In genomic region chr19:49114630-49115363, GRCh38 we compare ENCODE assay signal across 9 cellular contexts. TPM values are rescaled to one million over a fixed set of nuclear protein-coding genes. Genes with fewer than 3 reads are reported as not detected.
A peak's percentile ranks its signal among the peaks of the same experiment; 100 is the strongest.
DNase-seq lines count a peak whose midpoint lies in the region; ATAC-seq, FAIRE-seq and TF ChIP-seq lines count a peak whose summit lies in the region.
"Had no signal": no experiment of that assay in that cellular context is flagged by ENCODE, and none has a peak within 500 bp of the region (broad histone marks: within the 10 kb centered on the region; RNA-seq: fewer than 3 reads in every experiment).

No MANE protein-coding gene starts in this region.

- peaks cover 0 to 4% (median 2%) of the 10 kb centered on the region in 4 experiments; a peak in 4 of 7 replicates for H3K4me1 ChIP-seq in H1 (replicated peaks in 1 of 4; ENCODE audit: control insufficient read depth in 3 of 4, insufficient read depth in 4 of 4, low read length in 3 of 4)

- no peak overlapping the region for H2BK120ac ChIP-seq in H1 (replicated peaks; ENCODE audit: low read depth, low read length)

- no peak overlapping the region for H2BK20ac ChIP-seq in H1 (ENCODE audit: low read length)

- H3K27me3 Mint-ChIP-seq in activated CD4-positive, alpha-beta memory T cell treated with anti-CD3 and anti-CD28 coated beads for 36 hours = no peaks in the 10 kb centered on the region
- no peaks in the 10 kb centered on the region for H3K27me3 Mint-ChIP-seq in stimulated activated memory B cell treated with anti-CD40 and anti-IgM and Interleukin-4, amounts not matched to agents 10 μg/mL and 1 μg/mL and 100 μg/mL, for 72 hours

- FAIRE-seq in H1 (lab: Jason Lieb, UNC) = no peak

- in situ Hi-C loops in Caki2 (cut with HindIII; ENCODE audit: low pct_unique_long_range_greater_than_20kb, low sequenced_read_pairs) = no loop called here

- H3K36me3 Mint-ChIP-seq in activated CD4-positive, alpha-beta memory T cell treated with anti-CD3 and anti-CD28 coated beads for 36 hours = no peaks in the 10 kb centered on the region
- no peaks in the 10 kb centered on the region for H3K36me3 Mint-ChIP-seq in stimulated activated memory B cell treated with anti-CD40 and anti-IgM and Interleukin-4, amounts not matched to agents 10 μg/mL and 1 μg/mL and 100 μg/mL, for 72 hours

- CTCF ChIA-PET in activated CD4-positive, alpha-beta memory T cell treated with anti-CD3 and anti-CD28 coated beads for 36 hours (lab: Charles Lee) = interaction anchor here (0.8 to 5.6 kb wide), 17 partner anchors 9 to 151 kb away, joined by 3 to 65 read pairs (median 5); partner anchors contain the start of genes CGB7, GYS1 and RUVBL2
- CTCF ChIA-PET in H1 (lab: Charles Lee; ENCODE audit: partially characterized antibody) = interaction anchor here (0.7 to 3.2 kb wide), 16 partner anchors 9 to 272 kb away, joined by 3 to 17 read pairs (median 6); no protein-coding TSS in a partner anchor

- H3K4me1 Mint-ChIP-seq in activated CD4-positive, alpha-beta memory T cell treated with anti-CD3 and anti-CD28 coated beads for 36 hours (ENCODE audit: low read depth) = peaks cover 32% of the 10 kb centered on the region
- peaks cover 46% of the 10 kb centered on the region for H3K4me1 Mint-ChIP-seq in stimulated activated memory B cell treated with anti-CD40 and anti-IgM and Interleukin-4, amounts not matched to agents 10 μg/mL and 1 μg/mL and 100 μg/mL, for 72 hours

- WGBS in H1 (ENCODE audit: extremely low coverage in 1 of 2, insufficient coverage in 1 of 2, insufficient read length in 1 of 2, insufficient replicate concordance in 2 of 2, low coverage in 1 of 2, low lambda C conversion rate in 2 of 2, missing lambda C conversion rate in 1 of 2), 2 experiments = 18% methylated on average over 31 of the region's 68 CpGs; no CpG with 5 or more reads in 1 of the 2 experiments

- ATAC-seq in stimulated activated memory B cell treated with anti-CD40 and anti-IgM and Interleukin-4, amounts not matched to agents 10 μg/mL and 1 μg/mL and 100 μg/mL, for 72 hours = no peak
- no peak for ATAC-seq in HG03097 (IDR thresholded peaks at IDR 0.05; ENCODE audit: low FRiP score, unreplicated experiment)

- peak overlapping the region; percentile 57 to 78 (median 62) for H3K4me3 ChIP-seq in H1 (ENCODE audit: extremely low read depth in 1 of 4, insufficient read depth in 2 of 4, low read depth in 3 of 4, low read length in 4 of 4)

- no peak for TF ChIP-seq RAD21 in H1 (IDR thresholded peaks at IDR 0.05 in 1 of 2, conservative IDR thresholded peaks at IDR 0.05 in 1 of 2; ENCODE audit: low read depth in 2 of 2, low read length in 2 of 2)

- no peaks in the 10 kb centered on the region for H3K79me2 ChIP-seq in H1 (ENCODE audit: control insufficient read depth in 1 of 2, insufficient read depth in 2 of 2, low read length in 2 of 2)

- H3K4ac ChIP-seq in H1 (replicated peaks; ENCODE audit: insufficient read length, low read depth, low read length) = no peak overlapping the region

- POLR2A ChIA-PET in activated CD4-positive, alpha-beta memory T cell treated with anti-CD3 and anti-CD28 coated beads for 36 hours (lab: Charles Lee) = interaction anchor here (1.4 to 1.8 kb wide), 3 partner anchors 13 to 29 kb away, joined by 3 to 8 read pairs (median 5); no protein-coding TSS in a partner anchor
- POLR2A ChIA-PET in H1 (lab: Charles Lee; ENCODE audit: partially characterized antibody) = interaction anchor here (0.9 to 7.8 kb wide), 15 partner anchors 9 to 224 kb away, joined by 3 to 67 read pairs (median 3); a partner anchor contains a TSS

- peaks cover 0 to 5% (median 3%) of the 10 kb centered on the region in 4 experiments; a peak in 6 of 7 replicates for H3K27me3 ChIP-seq in H1 (replicated peaks in 1 of 4; ENCODE audit: control insufficient read depth in 3 of 4, extremely low read depth in 1 of 4, insufficient read depth in 3 of 4, low read length in 3 of 4)

- H3K79me1 ChIP-seq in H1 (ENCODE audit: low read depth, low read length) = peaks cover 2% of the 10 kb centered on the region; the same call in 1 of the 2 replicates

- H4K20me1 ChIP-seq in H1 (replicated peaks in 1 of 2; ENCODE audit: control insufficient read depth in 1 of 2, insufficient read depth in 2 of 2, low read length in 2 of 2) = peaks cover 0 to 5% of the 10 kb centered on the region in 2 experiments

- no peak for TF ChIP-seq EP300 in H1 (IDR thresholded peaks at IDR 0.05; ENCODE audit: borderline replicate concordance in 1 of 2, low read depth in 2 of 2, low read length in 2 of 2)

- H2BK12ac ChIP-seq in H1 (ENCODE audit: low read depth, low read length) = no peak overlapping the region

- H3K27ac ChIP-seq in H1 (ENCODE audit: low read depth, low read length) = no peak overlapping the region

- TF ChIP-seq POLR2A in H1 (IDR thresholded peaks at IDR 0.05; ENCODE audit: control extremely low read depth in 1 of 2, low read depth in 2 of 2, low read length in 2 of 2) = no peak

- peak; percentile 39 for DNase-seq in Caki2 (ENCODE audit: low read depth)
- DNase-seq in M059J (ENCODE audit: low read depth) = peak; percentile 63
- DNase-seq in activated CD4-positive, alpha-beta memory T cell treated with anti-CD3 and anti-CD28 coated beads for 36 hours = peak; percentile 70
- peak in 1 of 2 experiments; percentile 86 for DNase-seq in H1 (ENCODE audit: low read depth in 1 of 2, low spot score in 2 of 2)
- DNase-seq in midbrain (lab: John Stamatoyannopoulos, UW) = peak; percentile 73
- no peak for DNase-seq in GM10266 (ENCODE audit: extremely low spot score)

- no peak overlapping the region for H3K23ac ChIP-seq in H1 (ENCODE audit: insufficient read length)

- H3K14ac ChIP-seq in H1 (ENCODE audit: insufficient read length) = no peak overlapping the region

- peaks cover 20% of the 10 kb centered on the region for H3K23me2 ChIP-seq in H1 (ENCODE audit: low read depth, low read length)

- H2BK15ac ChIP-seq in H1 (ENCODE audit: low read length) = no peak overlapping the region

- TF ChIP-seq CTCF in H1 (IDR thresholded peaks at IDR 0.05; ENCODE audit: control extremely low read depth in 1 of 3, insufficient read depth in 1 of 3, low read depth in 1 of 3, low read length in 3 of 3) = no peak
- TF ChIP-seq CTCF in GM10266 (IDR thresholded peaks at IDR 0.05; ENCODE audit: control insufficient read depth, insufficient read depth, low read depth, missing control alignments) = no peak

- no peaks in the 10 kb centered on the region for H3K9me3 Mint-ChIP-seq in activated CD4-positive, alpha-beta memory T cell treated with anti-CD3 and anti-CD28 coated beads for 36 hours
- H3K9me3 Mint-ChIP-seq in stimulated activated memory B cell treated with anti-CD40 and anti-IgM and Interleukin-4, amounts not matched to agents 10 μg/mL and 1 μg/mL and 100 μg/mL, for 72 hours = no peaks in the 10 kb centered on the region

- no peak overlapping the region for H3K56ac ChIP-seq in H1 (replicated peaks; ENCODE audit: insufficient read length, low read depth, low read length)

- no peak overlapping the region; the same call in 1 of the 2 replicates for H2BK5ac ChIP-seq in H1 (ENCODE audit: low read depth, low read length)

- H3K18ac ChIP-seq in H1 (ENCODE audit: extremely low read depth, low read length) = peak overlapping the region; percentile 60; the same call in 1 of the 2 replicates

- no peak overlapping the region; the same call in 1 of the 2 replicates for H4K8ac ChIP-seq in H1 (ENCODE audit: extremely low read depth, insufficient read depth, low read length)

- H3K27ac Mint-ChIP-seq in activated CD4-positive, alpha-beta memory T cell treated with anti-CD3 and anti-CD28 coated beads for 36 hours = no peak overlapping the region
- no peak overlapping the region for H3K27ac Mint-ChIP-seq in stimulated activated memory B cell treated with anti-CD40 and anti-IgM and Interleukin-4, amounts not matched to agents 10 μg/mL and 1 μg/mL and 100 μg/mL, for 72 hours

- H3K4me2 ChIP-seq in H1 (ENCODE audit: insufficient read depth in 1 of 2, low read depth in 2 of 2, low read length in 2 of 2) = peak overlapping the region; percentile 81 to 99

- H3K9ac ChIP-seq in H1 (replicated peaks in 1 of 4; ENCODE audit: extremely low read depth in 1 of 4, low read depth in 3 of 4, low read length in 3 of 4) = peak overlapping the region in 1 of 4 experiments; percentile 51; a peak in 1 of 7 replicates

- H3K36me3 ChIP-seq in H1 (ENCODE audit: control insufficient read depth in 2 of 4, insufficient read depth in 4 of 4, low read length in 3 of 4) = no peaks in the 10 kb centered on the region

- H3K4me3 Mint-ChIP-seq in activated CD4-positive, alpha-beta memory T cell treated with anti-CD3 and anti-CD28 coated beads for 36 hours = peak overlapping the region; percentile 69
- peak overlapping the region; percentile 78 for H3K4me3 Mint-ChIP-seq in stimulated activated memory B cell treated with anti-CD40 and anti-IgM and Interleukin-4, amounts not matched to agents 10 μg/mL and 1 μg/mL and 100 μg/mL, for 72 hours

- H2AFZ ChIP-seq in H1 (ENCODE audit: low read length) = no peak overlapping the region

- intact Hi-C loops in activated CD4-positive, alpha-beta memory T cell treated with anti-CD3 and anti-CD28 coated beads for 36 hours (cut with micrococcal nuclease) = loop anchor here (2.0 kb wide), 1 partner anchor 14 kb away; no protein-coding TSS in a partner anchor

- no peak overlapping the region for H2AK5ac ChIP-seq in H1 (ENCODE audit: low read depth, low read length)

- no peaks in the 10 kb centered on the region for H3K9me3 ChIP-seq in H1 (ENCODE audit: insufficient read depth in 2 of 2, low read depth in 1 of 2, low read length in 1 of 2)

- H4K91ac ChIP-seq in H1 (replicated peaks; ENCODE audit: insufficient read length, low read length) = no peak overlapping the region

- no peak overlapping the region for H4K5ac ChIP-seq in H1 (ENCODE audit: insufficient read length, low read depth, low read length)

RNA-seq across cellular contexts. Expression of gene LIN7B, which starts 0.6 kb away (rescaled TPM):
- total RNA-seq in Caki2 (2014; rRNA removed; shearing (Covaris generic); ENCODE audit: low replicate concordance) = 6.1 and 9.7 TPM in 2 replicates
- total RNA-seq in M059J (2014; rRNA removed; shearing (Covaris generic)) = 9.7 and 17.1 TPM in 2 replicates
- total RNA-seq in activated CD4-positive, alpha-beta memory T cell treated with anti-CD3 and anti-CD28 coated beads for 36 hours = 1 to 10 TPM; 5.1 to 5.6 TPM
- 4.1 and 4.2 TPM in 2 replicates for total RNA-seq in H1 (2021; fragmentation: NEBNext Ultra II Directional; extraction: Animal tissue kit (Norgen Biotek cat#: 25700))
- polyA plus RNA-seq in H1 (2011; rRNA removed) = 4.1 and 6.0 TPM in 2 replicates
- 4.6 TPM for polyA plus RNA-seq in H1 (2011; cell fraction: cytosol; rRNA removed)
- polyA plus RNA-seq in H1 (2011; cell fraction: nucleus; rRNA removed) = 9.1 TPM
- polyA plus RNA-seq in H1 (2012, experiment 1 of 2) = 1.7 to 7.5 TPM (median 4.9 TPM) in 4 replicates
- 2.1 TPM for polyA plus RNA-seq in H1 (2012, experiment 2 of 2)
- polyA plus RNA-seq in H1 (2013, experiment 1 of 2) = 1.8 TPM
- 2.8 TPM for polyA plus RNA-seq in H1 (2013, experiment 2 of 2)
- 1.6 and 2.4 TPM in 2 replicates for polyA minus RNA-seq in H1 (2011; rRNA and poly(A)+ RNA removed)
- not detected for polyA minus RNA-seq in H1 (2011; cell fraction: cytosol; rRNA and poly(A)+ RNA removed)
- polyA minus RNA-seq in H1 (2011; cell fraction: nucleus; rRNA and poly(A)+ RNA removed) = 3.5 TPM

RNA-seq across cellular contexts. Expression of gene C19orf73, which starts 4.1 kb away (rescaled TPM):
- 0.71 TPM in 1 of 2 replicates, not detected in the other for total RNA-seq in Caki2 (2014; rRNA removed; shearing (Covaris generic); ENCODE audit: low replicate concordance)
- total RNA-seq in M059J (2014; rRNA removed; shearing (Covaris generic)) = 0.44 and 1.6 TPM in 2 replicates
- 1 to 10 TPM; 1.4 TPM for total RNA-seq in activated CD4-positive, alpha-beta memory T cell treated with anti-CD3 and anti-CD28 coated beads for 36 hours
- 1.2 and 2.5 TPM in 2 replicates for total RNA-seq in H1 (2021; fragmentation: NEBNext Ultra II Directional; extraction: Animal tissue kit (Norgen Biotek cat#: 25700))
- polyA plus RNA-seq in H1 (2011; rRNA removed) = 4.6 and 10.0 TPM in 2 replicates
- polyA plus RNA-seq in H1 (2011; cell fraction: cytosol; rRNA removed) = 6.5 TPM
- 10.6 TPM for polyA plus RNA-seq in H1 (2011; cell fraction: nucleus; rRNA removed)
- polyA plus RNA-seq in H1 (2012, experiment 1 of 2) = 1.4 to 3.3 TPM (median 2.6 TPM) in 4 replicates
- polyA plus RNA-seq in H1 (2012, experiment 2 of 2) = 1.8 TPM
- polyA plus RNA-seq in H1 (2013, experiment 1 of 2) = 3.3 TPM
- polyA plus RNA-seq in H1 (2013, experiment 2 of 2) = 2.7 TPM
- 0.63 and 1.6 TPM in 2 replicates for polyA minus RNA-seq in H1 (2011; rRNA and poly(A)+ RNA removed)
- polyA minus RNA-seq in H1 (2011; cell fraction: cytosol; rRNA and poly(A)+ RNA removed) = 1.7 TPM
- polyA minus RNA-seq in H1 (2011; cell fraction: nucleus; rRNA and poly(A)+ RNA removed) = 7.8 TPM

RNA-seq across cellular contexts. Expression of gene PPFIA3, which starts 4.5 kb away (rescaled TPM):
- 26.8 and 39.1 TPM in 2 replicates for total RNA-seq in Caki2 (2014; rRNA removed; shearing (Covaris generic); ENCODE audit: low replicate concordance)
- 2.4 and 4.8 TPM in 2 replicates for total RNA-seq in M059J (2014; rRNA removed; shearing (Covaris generic))
- 1 to 10 TPM; 3.5 to 5.0 TPM for total RNA-seq in activated CD4-positive, alpha-beta memory T cell treated with anti-CD3 and anti-CD28 coated beads for 36 hours
- total RNA-seq in H1 (2021; fragmentation: NEBNext Ultra II Directional; extraction: Animal tissue kit (Norgen Biotek cat#: 25700)) = 25.3 and 28.0 TPM in 2 replicates
- 15.9 and 28.8 TPM in 2 replicates for polyA plus RNA-seq in H1 (2011; rRNA removed)
- polyA plus RNA-seq in H1 (2011; cell fraction: cytosol; rRNA removed) = 24.4 TPM
- polyA plus RNA-seq in H1 (2011; cell fraction: nucleus; rRNA removed) = 60.9 TPM
- 19.8 to 30.7 TPM (median 28.0 TPM) in 4 replicates for polyA plus RNA-seq in H1 (2012, experiment 1 of 2)
- 23.3 TPM for polyA plus RNA-seq in H1 (2012, experiment 2 of 2)
- polyA plus RNA-seq in H1 (2013, experiment 1 of 2) = 23.1 TPM
- 22.3 TPM for polyA plus RNA-seq in H1 (2013, experiment 2 of 2)
- 12.6 and 13.4 TPM in 2 replicates for polyA minus RNA-seq in H1 (2011; rRNA and poly(A)+ RNA removed)
- polyA minus RNA-seq in H1 (2011; cell fraction: cytosol; rRNA and poly(A)+ RNA removed) = 15.0 TPM
- polyA minus RNA-seq in H1 (2011; cell fraction: nucleus; rRNA and poly(A)+ RNA removed) = 28.2 TPM

RNA-seq across cellular contexts. Expression of gene SNRNP70, which starts 29.5 kb away (rescaled TPM):
- 137 and 175 TPM in 2 replicates for total RNA-seq in Caki2 (2014; rRNA removed; shearing (Covaris generic); ENCODE audit: low replicate concordance)
- total RNA-seq in M059J (2014; rRNA removed; shearing (Covaris generic)) = 175 and 191 TPM in 2 replicates
- total RNA-seq in activated CD4-positive, alpha-beta memory T cell treated with anti-CD3 and anti-CD28 coated beads for 36 hours = 100 to 1,000 TPM; 180 to 190 TPM
- total RNA-seq in H1 (2021; fragmentation: NEBNext Ultra II Directional; extraction: Animal tissue kit (Norgen Biotek cat#: 25700)) = 231 and 244 TPM in 2 replicates
- polyA plus RNA-seq in H1 (2011; rRNA removed) = 235 and 515 TPM in 2 replicates
- polyA plus RNA-seq in H1 (2011; cell fraction: cytosol; rRNA removed) = 297 TPM
- polyA plus RNA-seq in H1 (2011; cell fraction: nucleus; rRNA removed) = 997 TPM
- polyA plus RNA-seq in H1 (2012, experiment 1 of 2) = 258 to 390 TPM (median 349 TPM) in 4 replicates
- polyA plus RNA-seq in H1 (2012, experiment 2 of 2) = 223 TPM
- 289 TPM for polyA plus RNA-seq in H1 (2013, experiment 1 of 2)
- polyA plus RNA-seq in H1 (2013, experiment 2 of 2) = 270 TPM
- 75.3 and 90.3 TPM in 2 replicates for polyA minus RNA-seq in H1 (2011; rRNA and poly(A)+ RNA removed)
- polyA minus RNA-seq in H1 (2011; cell fraction: cytosol; rRNA and poly(A)+ RNA removed) = 102 TPM
- 140 TPM for polyA minus RNA-seq in H1 (2011; cell fraction: nucleus; rRNA and poly(A)+ RNA removed)

RNA-seq across cellular contexts. Expression of gene HRC, which starts 40.4 kb away (rescaled TPM):
- total RNA-seq in Caki2 (2014; rRNA removed; shearing (Covaris generic); ENCODE audit: low replicate concordance) = not detected in 2 replicates
- total RNA-seq in M059J (2014; rRNA removed; shearing (Covaris generic)) = not detected in 2 replicates
- total RNA-seq in activated CD4-positive, alpha-beta memory T cell treated with anti-CD3 and anti-CD28 coated beads for 36 hours = not detected
- total RNA-seq in H1 (2021; fragmentation: NEBNext Ultra II Directional; extraction: Animal tissue kit (Norgen Biotek cat#: 25700)) = 1.8 and 2.3 TPM in 2 replicates
- 2.6 and 6.8 TPM in 2 replicates for polyA plus RNA-seq in H1 (2011; rRNA removed)
- polyA plus RNA-seq in H1 (2011; cell fraction: cytosol; rRNA removed) = 10.7 TPM
- 7.4 TPM for polyA plus RNA-seq in H1 (2011; cell fraction: nucleus; rRNA removed)
- 1.6 to 4.2 TPM (median 3.0 TPM) in 4 replicates for polyA plus RNA-seq in H1 (2012, experiment 1 of 2)
- polyA plus RNA-seq in H1 (2012, experiment 2 of 2) = 0.50 TPM
- polyA plus RNA-seq in H1 (2013, experiment 1 of 2) = 5.9 TPM
- 6.1 TPM for polyA plus RNA-seq in H1 (2013, experiment 2 of 2)
- 0.61 and 4.4 TPM in 2 replicates for polyA minus RNA-seq in H1 (2011; rRNA and poly(A)+ RNA removed)
- 1.6 TPM for polyA minus RNA-seq in H1 (2011; cell fraction: cytosol; rRNA and poly(A)+ RNA removed)
- 2.0 TPM for polyA minus RNA-seq in H1 (2011; cell fraction: nucleus; rRNA and poly(A)+ RNA removed)
- total RNA-seq: NCI-H460 had no signal
